25 cellular contexts compared by ENCODE assay signal in the genomic region with DNA sequence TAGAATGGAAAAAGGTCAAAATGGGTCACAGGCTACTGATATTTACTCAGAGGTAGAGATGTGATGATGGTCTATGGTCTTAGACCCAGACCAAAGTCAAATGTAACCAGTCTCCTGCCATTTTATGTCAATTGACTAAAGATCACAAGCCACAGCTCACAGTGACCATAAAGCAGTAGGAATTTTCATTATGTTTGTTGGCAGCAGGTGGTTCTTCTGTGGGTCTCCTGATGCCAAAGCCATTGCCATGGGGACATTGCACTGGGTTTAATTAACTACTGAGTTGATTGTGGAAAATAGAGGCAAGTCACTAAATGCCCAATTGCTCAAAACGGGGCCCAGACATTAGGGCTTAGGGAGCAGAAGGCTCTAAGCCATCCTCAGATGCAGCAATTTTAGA. TPM values are rescaled to one million over a fixed set of nuclear protein-coding genes. Genes with fewer than 3 reads are reported as not detected.
A peak's percentile ranks its signal among the peaks of the same experiment; 100 is the strongest.
DNase-seq lines count a peak whose midpoint lies in the region; ATAC-seq, FAIRE-seq and TF ChIP-seq lines count a peak whose summit lies in the region.
"Had no signal": no experiment of that assay in that cellular context is flagged by ENCODE, and none has a peak within 500 bp of the region (broad histone marks: within the 10 kb centered on the region; RNA-seq: fewer than 3 reads in every experiment).

A gene with protein sequence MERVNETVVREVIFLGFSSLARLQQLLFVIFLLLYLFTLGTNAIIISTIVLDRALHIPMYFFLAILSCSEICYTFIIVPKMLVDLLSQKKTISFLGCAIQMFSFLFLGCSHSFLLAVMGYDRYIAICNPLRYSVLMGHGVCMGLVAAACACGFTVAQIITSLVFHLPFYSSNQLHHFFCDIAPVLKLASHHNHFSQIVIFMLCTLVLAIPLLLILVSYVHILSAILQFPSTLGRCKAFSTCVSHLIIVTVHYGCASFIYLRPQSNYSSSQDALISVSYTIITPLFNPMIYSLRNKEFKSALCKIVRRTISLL (minus strand): TSS at position 101 of the 400 bp plus-strand sequence. CDS start 5,371 bp downstream, outside the sequence.

- no peak within 1 kb of the TSS for H3K4me3 Mint-ChIP-seq in stimulated activated naive CD8-positive, alpha-beta T cell treated with anti-CD3 and anti-CD28 coated beads, Interleukin-15, Interleukin-2, amounts not matched to agents 100 ng/mL and 50 ng/mL, for 24 hours
- H3K4me3 Mint-ChIP-seq in stimulated activated naive CD8-positive, alpha-beta T cell treated with anti-CD3 and anti-CD28 coated beads, Interleukin-15, amount 100 ng/mL, for 72 hours, result no peak within 1 kb of the TSS
- H3K4me3 Mint-ChIP-seq in astrocyte (ENCODE audit: unreplicated experiment), result no peak within 1 kb of the TSS
- H3K4me3 Mint-ChIP-seq in activated naive CD8-positive, alpha-beta T cell treated with anti-CD3 and anti-CD28 coated beads for 36 hours, result no peak within 1 kb of the TSS
- H3K4me3 Mint-ChIP-seq: CD14-positive monocyte; CD4-positive, alpha-beta T cell; CD8-positive, alpha-beta memory T cell; H9 had no signal

- H3K79me2 ChIP-seq in Loucy (ENCODE audit: insufficient read depth, low read length), result no peaks in the 10 kb centered on the region
- H3K79me2 ChIP-seq in astrocyte (ENCODE audit: insufficient read depth, low read length), result no peaks in the 10 kb centered on the region

- H3F3A ChIP-seq in Loucy (ENCODE audit: low read depth), result no peaks in the 10 kb centered on the region

- no peak for TF ChIP-seq CTCF in Loucy (conservative IDR thresholded peaks at IDR 0.05; ENCODE audit: low read length)
- TF ChIP-seq CTCF in astrocyte (IDR thresholded peaks at IDR 0.05; ENCODE audit: insufficient read depth, low read depth, low read length), result no peak
- no peak for TF ChIP-seq CTCF in kidney (IDR thresholded peaks at IDR 0.05; ENCODE audit: borderline replicate concordance, extremely low read depth, insufficient read depth)

- no peaks in the 10 kb centered on the region for H3K36me3 Mint-ChIP-seq in stimulated activated naive CD8-positive, alpha-beta T cell treated with anti-CD3 and anti-CD28 coated beads, Interleukin-15, Interleukin-2, amounts not matched to agents 100 ng/mL and 50 ng/mL, for 24 hours (ENCODE audit: low read depth)
- no peaks in the 10 kb centered on the region for H3K36me3 Mint-ChIP-seq in astrocyte (ENCODE audit: low read depth, unreplicated experiment)
- H3K36me3 Mint-ChIP-seq in activated naive CD8-positive, alpha-beta T cell treated with anti-CD3 and anti-CD28 coated beads for 36 hours, result no peaks in the 10 kb centered on the region
- H3K36me3 Mint-ChIP-seq: CD14-positive monocyte; CD8-positive, alpha-beta memory T cell had no signal

- intact Hi-C loops in kidney (cut with DNase I), result no loop called here

- H3K4me1 Mint-ChIP-seq in stimulated activated naive CD8-positive, alpha-beta T cell treated with anti-CD3 and anti-CD28 coated beads, Interleukin-15, Interleukin-2, amounts not matched to agents 100 ng/mL and 50 ng/mL, for 24 hours (ENCODE audit: low read depth), result no peaks in the 10 kb centered on the region
- no peaks in the 10 kb centered on the region for H3K4me1 Mint-ChIP-seq in stimulated activated naive CD8-positive, alpha-beta T cell treated with anti-CD3 and anti-CD28 coated beads, Interleukin-15, amount 100 ng/mL, for 72 hours
- peaks cover 13% of the 10 kb centered on the region for H3K4me1 Mint-ChIP-seq in astrocyte (ENCODE audit: low read depth, unreplicated experiment)
- no peaks in the 10 kb centered on the region for H3K4me1 Mint-ChIP-seq in activated naive CD8-positive, alpha-beta T cell treated with anti-CD3 and anti-CD28 coated beads for 36 hours
- H3K4me1 Mint-ChIP-seq: CD8-positive, alpha-beta memory T cell had no signal

- H3K27ac ChIP-seq in astrocyte (ENCODE audit: low read depth, low read length), result no peak within 1 kb of the TSS
- no peak within 1 kb of the TSS for H3K27ac ChIP-seq in kidney (ENCODE audit: low read depth in 2 of 2, low read length in 2 of 2)
- H3K27ac ChIP-seq: A549; BLaER1 treated with 17β-estradiol and CSF1 and Interleukin-3, amounts not matched to agents 10 nM and 100 nM had no signal

- H3K9ac ChIP-seq in Loucy (ENCODE audit: low read depth, low read length, poor library complexity, severe bottlenecking), result no peak within 1 kb of the TSS
- H3K9ac ChIP-seq in astrocyte (ENCODE audit: low read length), result no peak within 1 kb of the TSS
- H3K9ac ChIP-seq in kidney (ENCODE audit: low read length in 2 of 2), result no peak within 1 kb of the TSS
- H3K9ac ChIP-seq: BLaER1 treated with 17β-estradiol and CSF1 and Interleukin-3, amounts not matched to agents 10 nM and 100 nM had no signal

- no peaks in the 10 kb centered on the region for H3K9me2 ChIP-seq in Loucy (replicated peaks; ENCODE audit: low read depth, low read length)

- ATAC-seq in stimulated activated naive CD8-positive, alpha-beta T cell treated with anti-CD3 and anti-CD28 coated beads, Interleukin-15, amount 100 ng/mL, for 72 hours, result no peak
- ATAC-seq: A549, HCT116 had no signal

- no peaks in the 10 kb centered on the region for H3K27me3 ChIP-seq in Loucy (ENCODE audit: insufficient read depth, low read length, poor library complexity, severe bottlenecking)
- H3K27me3 ChIP-seq in astrocyte (ENCODE audit: insufficient read depth, low read length), result no peaks in the 10 kb centered on the region
- H3K27me3 ChIP-seq: BE2C; BLaER1 treated with 17β-estradiol and CSF1 and Interleukin-3, amounts not matched to agents 10 nM and 100 nM had no signal

- H3K4me3 ChIP-seq in Loucy (ENCODE audit: low read length, poor library complexity, severe bottlenecking) (no peak within 1 kb of the TSS), astrocyte (ENCODE audit: insufficient read depth, low read depth, low read length) (no peak within 1 kb of the TSS), kidney (ENCODE audit: low read length in 2 of 2) (no peak within 1 kb of the TSS)
- H3K4me3 ChIP-seq: A549; BLaER1 treated with 17β-estradiol and CSF1 and Interleukin-3, amounts not matched to agents 10 nM and 100 nM had no signal

- H3K9me3 Mint-ChIP-seq in stimulated activated naive CD8-positive, alpha-beta T cell treated with anti-CD3 and anti-CD28 coated beads, Interleukin-15, Interleukin-2, amounts not matched to agents 100 ng/mL and 50 ng/mL, for 24 hours, result peaks cover 10% of the 10 kb centered on the region
- peaks cover 11 to 16% of the 10 kb centered on the region in 2 donors for H3K9me3 Mint-ChIP-seq in stimulated activated naive CD8-positive, alpha-beta T cell treated with anti-CD3 and anti-CD28 coated beads, Interleukin-15, amount 100 ng/mL, for 72 hours
- H3K9me3 Mint-ChIP-seq in astrocyte (ENCODE audit: unreplicated experiment), result peaks cover 8% of the 10 kb centered on the region
- peaks cover 20% of the 10 kb centered on the region for H3K9me3 Mint-ChIP-seq in activated naive CD8-positive, alpha-beta T cell treated with anti-CD3 and anti-CD28 coated beads for 36 hours

- H3K9me3 ChIP-seq in Loucy (ENCODE audit: insufficient read depth, low read depth, low read length) (no peaks in the 10 kb centered on the region), astrocyte (ENCODE audit: insufficient read depth, low read depth, low read length) (no peaks in the 10 kb centered on the region), kidney (ENCODE audit: control insufficient read depth in 1 of 2, low read length in 2 of 2) (peaks cover 0 to 3% of the 10 kb centered on the region in 2 donors)
- H3K9me3 ChIP-seq: A549, BE2C had no signal

- FAIRE-seq in astrocyte (lab: Jason Lieb, UNC) (no peak), kidney (lab: Jason Lieb, UNC) (no peak)
- FAIRE-seq: A549, D721Med, G401.6, GM12892 had no signal

- no peaks in the 10 kb centered on the region for H3K36me3 ChIP-seq in Loucy (ENCODE audit: insufficient read depth, low read length)
- H3K36me3 ChIP-seq in astrocyte (ENCODE audit: insufficient read depth, low read length), result no peaks in the 10 kb centered on the region
- H3K36me3 ChIP-seq in kidney (ENCODE audit: control insufficient read depth in 1 of 2, insufficient read depth in 2 of 2, low read length in 2 of 2), result no peaks in the 10 kb centered on the region
- H3K36me3 ChIP-seq: BE2C; BLaER1 treated with 17β-estradiol and CSF1 and Interleukin-3, amounts not matched to agents 10 nM and 100 nM had no signal

- H3K27me3 Mint-ChIP-seq in stimulated activated naive CD8-positive, alpha-beta T cell treated with anti-CD3 and anti-CD28 coated beads, Interleukin-15, Interleukin-2, amounts not matched to agents 100 ng/mL and 50 ng/mL, for 24 hours, result peaks cover 24% of the 10 kb centered on the region
- peaks cover 17% of the 10 kb centered on the region for H3K27me3 Mint-ChIP-seq in stimulated activated naive CD8-positive, alpha-beta T cell treated with anti-CD3 and anti-CD28 coated beads, Interleukin-15, amount 100 ng/mL, for 72 hours
- no peaks in the 10 kb centered on the region for H3K27me3 Mint-ChIP-seq in astrocyte (ENCODE audit: low read depth, unreplicated experiment)
- peaks cover 18% of the 10 kb centered on the region for H3K27me3 Mint-ChIP-seq in activated naive CD8-positive, alpha-beta T cell treated with anti-CD3 and anti-CD28 coated beads for 36 hours

- H2AFZ ChIP-seq in Loucy (ENCODE audit: low read length) (peak within 1 kb of the TSS; percentile 66; the same call in 1 of the 2 replicates), astrocyte (ENCODE audit: low read depth, low read length) (no peak within 1 kb of the TSS)

- peak within 1 kb of the TSS; percentile 4 for H3K27ac Mint-ChIP-seq in stimulated activated naive CD8-positive, alpha-beta T cell treated with anti-CD3 and anti-CD28 coated beads, Interleukin-15, Interleukin-2, amounts not matched to agents 100 ng/mL and 50 ng/mL, for 24 hours
- no peak within 1 kb of the TSS for H3K27ac Mint-ChIP-seq in stimulated activated naive CD8-positive, alpha-beta T cell treated with anti-CD3 and anti-CD28 coated beads, Interleukin-15, amount 100 ng/mL, for 72 hours
- peak within 1 kb of the TSS; percentile 27 for H3K27ac Mint-ChIP-seq in astrocyte (ENCODE audit: unreplicated experiment)
- no peak within 1 kb of the TSS for H3K27ac Mint-ChIP-seq in activated naive CD8-positive, alpha-beta T cell treated with anti-CD3 and anti-CD28 coated beads for 36 hours
- H3K27ac Mint-ChIP-seq: CD14-positive monocyte; CD4-positive, alpha-beta T cell had no signal

- H3K4me1 ChIP-seq in Loucy (ENCODE audit: insufficient read depth, low read length, poor library complexity, severe bottlenecking), result no peaks in the 10 kb centered on the region
- H3K4me1 ChIP-seq in astrocyte (ENCODE audit: insufficient read depth, low read length), result no peaks in the 10 kb centered on the region
- no peaks in the 10 kb centered on the region for H3K4me1 ChIP-seq in kidney (ENCODE audit: control insufficient read depth in 1 of 2, insufficient read depth in 1 of 2, low read depth in 1 of 2, low read length in 2 of 2)
- H3K4me1 ChIP-seq: A549, BE2C had no signal

- DNase-seq in stimulated activated naive CD8-positive, alpha-beta T cell treated with anti-CD3 and anti-CD28 coated beads, Interleukin-15, amount 100 ng/mL, for 72 hours, result no peak
- no peak for DNase-seq in astrocyte (ENCODE audit: low read depth)
- DNase-seq in activated naive CD8-positive, alpha-beta T cell treated with anti-CD3 and anti-CD28 coated beads for 36 hours, result no peak
- DNase-seq in activated gamma-delta T cell treated with Interleukin-2 at 50 U/mL for 16 hours, result no peak
- DNase-seq in kidney, result no peak
- DNase-seq: 8988T; ACHN; AML-193; BE2C; CD4-positive, alpha-beta T cell; CD8-positive, alpha-beta memory T cell; DMS 273 treated with DMSO at 0.1 percent for 48 hours; DMS79; H9 had no signal

- H4K20me1 ChIP-seq in Loucy (ENCODE audit: insufficient read depth, low read length, poor library complexity, severe bottlenecking) (no peaks in the 10 kb centered on the region), astrocyte (ENCODE audit: insufficient read depth, low read length) (no peaks in the 10 kb centered on the region)
- H4K20me1 ChIP-seq: BLaER1 treated with 17β-estradiol and CSF1 and Interleukin-3, amounts not matched to agents 10 nM and 100 nM had no signal

- H3K4me2 ChIP-seq in Loucy (ENCODE audit: low read depth, low read length, poor library complexity, severe bottlenecking) (no peak within 1 kb of the TSS), astrocyte (ENCODE audit: low read length) (no peak within 1 kb of the TSS)
- H3K4me2 ChIP-seq: A549; BLaER1 treated with 17β-estradiol and CSF1 and Interleukin-3, amounts not matched to agents 10 nM and 100 nM had no signal

RNA-seq across cellular contexts. Expression of the gene that starts here (rescaled TPM):
- total RNA-seq in astrocyte (not detected in 2 replicates), kidney (not detected)
- not detected for total RNA-seq in activated naive CD8-positive, alpha-beta T cell treated with anti-CD3 and anti-CD28 coated beads for 36 hours
- polyA plus RNA-seq in kidney (ENCODE audit: insufficient read depth, low read depth, low replicate concordance), result not detected
- total RNA-seq: CD4-positive, alpha-beta T cell; CD8-positive, alpha-beta memory T cell; Daoy; H4; H9 had no signal
- polyA plus RNA-seq: A549; CD14-positive monocyte; CD8-positive, alpha-beta memory T cell had no signal

Comparison
In these comparisons a context has a peak if more than half of its experiments do, and no peak if none do; other contexts are left out.
1. H3K27ac Mint-ChIP-seq: peak in stimulated activated naive CD8-positive, alpha-beta T cell treated with anti-CD3 and anti-CD28 coated beads, Interleukin-15, Interleukin-2, amounts not matched to agents 100 ng/mL and 50 ng/mL, for 24 hours (single experiment) and astrocyte (single experiment); none in stimulated activated naive CD8-positive, alpha-beta T cell treated with anti-CD3 and anti-CD28 coated beads, Interleukin-15, amount 100 ng/mL, for 72 hours (0 of 2) and activated naive CD8-positive, alpha-beta T cell treated with anti-CD3 and anti-CD28 coated beads for 36 hours (single experiment).